In the genomic region with DNA sequence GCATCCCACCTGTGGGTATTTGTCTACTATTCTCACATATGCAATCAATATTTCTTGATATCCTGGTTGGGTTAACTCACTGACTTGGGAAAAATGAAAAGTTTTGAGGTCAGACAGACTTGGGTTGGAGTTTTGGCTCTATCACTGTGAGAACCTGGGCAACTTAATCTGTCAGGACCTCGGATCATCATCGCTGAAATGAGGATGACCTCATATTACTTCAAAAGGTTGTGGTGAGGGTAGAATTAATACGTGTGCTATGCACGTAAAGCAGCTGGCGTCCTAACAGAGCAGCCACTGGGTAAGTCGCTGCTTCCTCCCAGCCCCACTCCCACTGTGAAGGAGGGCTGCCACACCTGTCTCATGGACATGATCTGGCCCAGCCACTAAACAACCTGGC, we compare ENCODE assay signal across 20 cellular contexts.
"Had no signal": no experiment of that assay in that cellular context is flagged by ENCODE, and none has a peak within 500 bp of the region (broad histone marks: within the 10 kb centered on the region; RNA-seq: fewer than 3 reads in every experiment).

No MANE protein-coding gene starts in this region.

- H3K27ac ChIP-seq: foreskin keratinocyte, hepatocyte, parathyroid adenoma, prostate gland, spleen, tibial artery, upper lobe of left lung had no signal

- H3K9me3 Mint-ChIP-seq: naive B cell; nephron; stimulated activated memory B cell treated with anti-CD40 and anti-IgM and Interleukin-4, amounts not matched to agents 10 μg/mL and 1 μg/mL and 100 μg/mL, for 72 hours; stimulated activated naive CD8-positive, alpha-beta T cell treated with anti-CD3 and anti-CD28 coated beads, Interleukin-15, Interleukin-2, amounts not matched to agents 100 ng/mL and 50 ng/mL, for 24 hours had no signal

- H3K4me1 Mint-ChIP-seq: naive B cell had no signal

- H3K4me1 ChIP-seq: foreskin keratinocyte, parathyroid adenoma, spleen, tibial artery, uterus had no signal

- H3K27ac Mint-ChIP-seq: nephron; stimulated activated memory B cell treated with anti-CD40 and anti-IgM and Interleukin-4, amounts not matched to agents 10 μg/mL and 1 μg/mL and 100 μg/mL, for 72 hours; stimulated activated naive CD8-positive, alpha-beta T cell treated with anti-CD3 and anti-CD28 coated beads, Interleukin-15, Interleukin-2, amounts not matched to agents 100 ng/mL and 50 ng/mL, for 24 hours had no signal

- H3K36me3 ChIP-seq: uterus had no signal

- H3K27me3 Mint-ChIP-seq: naive B cell; stimulated activated memory B cell treated with anti-CD40 and anti-IgM and Interleukin-4, amounts not matched to agents 10 μg/mL and 1 μg/mL and 100 μg/mL, for 72 hours; stimulated activated naive CD8-positive, alpha-beta T cell treated with anti-CD3 and anti-CD28 coated beads, Interleukin-15, Interleukin-2, amounts not matched to agents 100 ng/mL and 50 ng/mL, for 24 hours had no signal

- H3K9me3 ChIP-seq: prostate gland, spleen, tibial artery, upper lobe of left lung, uterus had no signal

- H3K4me3 ChIP-seq: hepatocyte, prostate gland, spleen, tibial artery, upper lobe of left lung, uterus had no signal

- H3K27me3 ChIP-seq: foreskin keratinocyte, hepatocyte, spleen, tibial artery, upper lobe of left lung, uterus had no signal

- DNase-seq: dermis blood vessel endothelial cell; foreskin keratinocyte; head of caudate nucleus; mesendoderm; naive B cell; retina; stimulated activated CD4-positive, alpha-beta T cell treated with anti-CD3 and anti-CD28 coated beads, Interleukin-15, amount 100 ng/mL, for 24 hours; stimulated activated CD4-positive, alpha-beta T cell treated with anti-CD3 and anti-CD28 coated beads, Interleukin-1b, Interleukin-23, amount 100 ng/mL, for 48 hours; stimulated activated CD4-positive, alpha-beta T cell treated with anti-CD3 and anti-CD28 coated beads, Interleukin-4, amount 100 ng/mL, for 24 hours; upper lobe of left lung; uterus had no signal

- ATAC-seq: foreskin keratinocyte; sciatic nerve; stimulated activated memory B cell treated with anti-CD40 and anti-IgM and Interleukin-4, amounts not matched to agents 10 μg/mL and 1 μg/mL and 100 μg/mL, for 72 hours had no signal

- H3K4me3 Mint-ChIP-seq: naive B cell; nephron; stimulated activated memory B cell treated with anti-CD40 and anti-IgM and Interleukin-4, amounts not matched to agents 10 μg/mL and 1 μg/mL and 100 μg/mL, for 72 hours; stimulated activated naive CD8-positive, alpha-beta T cell treated with anti-CD3 and anti-CD28 coated beads, Interleukin-15, Interleukin-2, amounts not matched to agents 100 ng/mL and 50 ng/mL, for 24 hours had no signal
